1 cellular context compared by ENCODE assay signal in the genomic region with DNA sequence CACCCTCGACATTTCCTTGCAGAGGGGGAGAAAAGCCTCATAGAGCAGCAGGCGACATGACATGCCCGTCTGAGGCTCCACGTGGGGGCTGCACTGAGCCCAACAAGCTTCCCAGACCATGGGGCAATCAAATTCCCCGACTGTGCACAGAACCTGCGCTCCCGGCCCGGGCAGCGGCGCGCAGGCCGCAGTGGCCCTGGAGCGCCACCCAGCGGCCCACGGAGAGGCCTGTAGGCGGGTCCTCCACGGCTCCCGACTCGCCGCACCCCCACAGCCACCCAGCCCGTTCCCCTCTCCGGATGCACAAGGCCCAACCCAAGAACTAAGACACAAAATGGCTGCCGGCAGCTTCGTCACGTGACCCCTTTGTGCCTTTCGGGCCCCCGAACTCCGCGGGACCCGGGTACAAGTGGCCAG.
A peak's percentile ranks its signal among the peaks of the same experiment; 100 is the strongest.
TF ChIP-seq lines count a peak whose summit lies in the region.

No MANE protein-coding gene starts in this region.

TF ChIP-seq in HepG2, 621 proteins besides CTCF, POLR2A, EP300 and RAD21 (continued from another document):
- TF ChIP-seq, protein P1, sequence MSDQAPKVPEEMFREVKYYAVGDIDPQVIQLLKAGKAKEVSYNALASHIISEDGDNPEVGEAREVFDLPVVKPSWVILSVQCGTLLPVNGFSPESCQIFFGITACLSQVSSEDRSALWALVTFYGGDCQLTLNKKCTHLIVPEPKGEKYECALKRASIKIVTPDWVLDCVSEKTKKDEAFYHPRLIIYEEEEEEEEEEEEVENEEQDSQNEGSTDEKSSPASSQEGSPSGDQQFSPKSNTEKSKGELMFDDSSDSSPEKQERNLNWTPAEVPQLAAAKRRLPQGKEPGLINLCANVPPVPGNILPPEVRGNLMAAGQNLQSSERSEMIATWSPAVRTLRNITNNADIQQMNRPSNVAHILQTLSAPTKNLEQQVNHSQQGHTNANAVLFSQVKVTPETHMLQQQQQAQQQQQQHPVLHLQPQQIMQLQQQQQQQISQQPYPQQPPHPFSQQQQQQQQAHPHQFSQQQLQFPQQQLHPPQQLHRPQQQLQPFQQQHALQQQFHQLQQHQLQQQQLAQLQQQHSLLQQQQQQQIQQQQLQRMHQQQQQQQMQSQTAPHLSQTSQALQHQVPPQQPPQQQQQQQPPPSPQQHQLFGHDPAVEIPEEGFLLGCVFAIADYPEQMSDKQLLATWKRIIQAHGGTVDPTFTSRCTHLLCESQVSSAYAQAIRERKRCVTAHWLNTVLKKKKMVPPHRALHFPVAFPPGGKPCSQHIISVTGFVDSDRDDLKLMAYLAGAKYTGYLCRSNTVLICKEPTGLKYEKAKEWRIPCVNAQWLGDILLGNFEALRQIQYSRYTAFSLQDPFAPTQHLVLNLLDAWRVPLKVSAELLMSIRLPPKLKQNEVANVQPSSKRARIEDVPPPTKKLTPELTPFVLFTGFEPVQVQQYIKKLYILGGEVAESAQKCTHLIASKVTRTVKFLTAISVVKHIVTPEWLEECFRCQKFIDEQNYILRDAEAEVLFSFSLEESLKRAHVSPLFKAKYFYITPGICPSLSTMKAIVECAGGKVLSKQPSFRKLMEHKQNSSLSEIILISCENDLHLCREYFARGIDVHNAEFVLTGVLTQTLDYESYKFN (CRISPR knock-in tag; conservative IDR thresholded peaks at IDR 0.05) = peak; percentile 66
- TF ChIP-seq, protein P2, sequence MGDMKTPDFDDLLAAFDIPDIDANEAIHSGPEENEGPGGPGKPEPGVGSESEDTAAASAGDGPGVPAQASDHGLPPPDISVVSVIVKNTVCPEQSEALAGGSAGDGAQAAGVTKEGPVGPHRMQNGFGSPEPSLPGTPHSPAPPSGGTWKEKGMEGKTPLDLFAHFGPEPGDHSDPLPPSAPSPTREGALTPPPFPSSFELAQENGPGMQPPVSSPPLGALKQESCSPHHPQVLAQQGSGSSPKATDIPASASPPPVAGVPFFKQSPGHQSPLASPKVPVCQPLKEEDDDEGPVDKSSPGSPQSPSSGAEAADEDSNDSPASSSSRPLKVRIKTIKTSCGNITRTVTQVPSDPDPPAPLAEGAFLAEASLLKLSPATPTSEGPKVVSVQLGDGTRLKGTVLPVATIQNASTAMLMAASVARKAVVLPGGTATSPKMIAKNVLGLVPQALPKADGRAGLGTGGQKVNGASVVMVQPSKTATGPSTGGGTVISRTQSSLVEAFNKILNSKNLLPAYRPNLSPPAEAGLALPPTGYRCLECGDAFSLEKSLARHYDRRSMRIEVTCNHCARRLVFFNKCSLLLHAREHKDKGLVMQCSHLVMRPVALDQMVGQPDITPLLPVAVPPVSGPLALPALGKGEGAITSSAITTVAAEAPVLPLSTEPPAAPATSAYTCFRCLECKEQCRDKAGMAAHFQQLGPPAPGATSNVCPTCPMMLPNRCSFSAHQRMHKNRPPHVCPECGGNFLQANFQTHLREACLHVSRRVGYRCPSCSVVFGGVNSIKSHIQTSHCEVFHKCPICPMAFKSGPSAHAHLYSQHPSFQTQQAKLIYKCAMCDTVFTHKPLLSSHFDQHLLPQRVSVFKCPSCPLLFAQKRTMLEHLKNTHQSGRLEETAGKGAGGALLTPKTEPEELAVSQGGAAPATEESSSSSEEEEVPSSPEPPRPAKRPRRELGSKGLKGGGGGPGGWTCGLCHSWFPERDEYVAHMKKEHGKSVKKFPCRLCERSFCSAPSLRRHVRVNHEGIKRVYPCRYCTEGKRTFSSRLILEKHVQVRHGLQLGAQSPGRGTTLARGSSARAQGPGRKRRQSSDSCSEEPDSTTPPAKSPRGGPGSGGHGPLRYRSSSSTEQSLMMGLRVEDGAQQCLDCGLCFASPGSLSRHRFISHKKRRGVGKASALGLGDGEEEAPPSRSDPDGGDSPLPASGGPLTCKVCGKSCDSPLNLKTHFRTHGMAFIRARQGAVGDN (CRISPR knock-in tag; IDR thresholded peaks at IDR 0.05) = peak; percentile 83
- TF ChIP-seq SP1 (IDR thresholded peaks at IDR 0.05) (no peak), SP1 (CRISPR knock-in tag; IDR thresholded peaks at IDR 0.05) (peak; percentile 32; the same call in 1 of the 2 replicates), ELF1 (CRISPR knock-in tag; IDR thresholded peaks at IDR 0.05) (0 out of 2 replicates have a peak, but pooled peaks have one; percentile 16), ARNTL (CRISPR knock-in tag; IDR thresholded peaks at IDR 0.05) (peak; percentile 58; the same call in 1 of the 2 replicates)
- TF ChIP-seq, protein P3, sequence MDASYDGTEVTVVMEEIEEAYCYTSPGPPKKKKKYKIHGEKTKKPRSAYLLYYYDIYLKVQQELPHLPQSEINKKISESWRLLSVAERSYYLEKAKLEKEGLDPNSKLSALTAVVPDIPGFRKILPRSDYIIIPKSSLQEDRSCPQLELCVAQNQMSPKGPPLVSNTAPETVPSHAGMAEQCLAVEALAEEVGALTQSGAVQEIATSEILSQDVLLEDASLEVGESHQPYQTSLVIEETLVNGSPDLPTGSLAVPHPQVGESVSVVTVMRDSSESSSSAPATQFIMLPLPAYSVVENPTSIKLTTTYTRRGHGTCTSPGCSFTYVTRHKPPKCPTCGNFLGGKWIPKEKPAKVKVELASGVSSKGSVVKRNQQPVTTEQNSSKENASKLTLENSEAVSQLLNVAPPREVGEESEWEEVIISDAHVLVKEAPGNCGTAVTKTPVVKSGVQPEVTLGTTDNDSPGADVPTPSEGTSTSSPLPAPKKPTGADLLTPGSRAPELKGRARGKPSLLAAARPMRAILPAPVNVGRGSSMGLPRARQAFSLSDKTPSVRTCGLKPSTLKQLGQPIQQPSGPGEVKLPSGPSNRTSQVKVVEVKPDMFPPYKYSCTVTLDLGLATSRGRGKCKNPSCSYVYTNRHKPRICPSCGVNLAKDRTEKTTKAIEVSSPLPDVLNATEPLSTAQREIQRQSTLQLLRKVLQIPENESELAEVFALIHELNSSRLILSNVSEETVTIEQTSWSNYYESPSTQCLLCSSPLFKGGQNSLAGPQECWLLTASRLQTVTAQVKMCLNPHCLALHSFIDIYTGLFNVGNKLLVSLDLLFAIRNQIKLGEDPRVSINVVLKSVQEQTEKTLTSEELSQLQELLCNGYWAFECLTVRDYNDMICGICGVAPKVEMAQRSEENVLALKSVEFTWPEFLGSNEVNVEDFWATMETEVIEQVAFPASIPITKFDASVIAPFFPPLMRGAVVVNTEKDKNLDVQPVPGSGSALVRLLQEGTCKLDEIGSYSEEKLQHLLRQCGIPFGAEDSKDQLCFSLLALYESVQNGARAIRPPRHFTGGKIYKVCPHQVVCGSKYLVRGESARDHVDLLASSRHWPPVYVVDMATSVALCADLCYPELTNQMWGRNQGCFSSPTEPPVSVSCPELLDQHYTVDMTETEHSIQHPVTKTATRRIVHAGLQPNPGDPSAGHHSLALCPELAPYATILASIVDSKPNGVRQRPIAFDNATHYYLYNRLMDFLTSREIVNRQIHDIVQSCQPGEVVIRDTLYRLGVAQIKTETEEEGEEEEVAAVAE (CRISPR knock-in tag; IDR thresholded peaks at IDR 0.05; ENCODE audit: borderline replicate concordance) = no peak; the same call in 1 of the 2 replicates
TF ChIP-seq in HepG2: peak in this region for 197.
